In genomic region chr14:70908918-70909641, GRCh38 we compare ENCODE assay signal across 8 cellular contexts. TPM values are rescaled to one million over a fixed set of nuclear protein-coding genes. Genes with fewer than 3 reads are reported as not detected.
A peak's percentile ranks its signal among the peaks of the same experiment; 100 is the strongest.
DNase-seq lines count a peak whose midpoint lies in the region; ATAC-seq and TF ChIP-seq lines count a peak whose summit lies in the region.

No MANE protein-coding gene starts in this region.

- H3K9me2 ChIP-seq in OCI-LY7 (ENCODE audit: insufficient read depth, low read length): no peaks in the 10 kb centered on the region

- BruUV-seq in Calu3 (replicated peaks; lab: Mats Ljungman, UMichigan): TSS peak; percentile 64
- TSS peak; percentile 69 for BruUV-seq in OCI-LY7 (replicated peaks; lab: Mats Ljungman, UMichigan)

- H3K4me1 Mint-ChIP-seq in Calu3 (ENCODE audit: low read depth, unreplicated experiment): peaks cover 22% of the 10 kb centered on the region

- H3K27me3 ChIP-seq in ovary: no peaks in the 10 kb centered on the region

- POLR2A ChIA-PET in OCI-LY7 (lab: Charles Lee): interaction anchor here (0.7 kb wide), 1 partner anchor 9 kb away, joined by 3 read pairs; no protein-coding TSS in a partner anchor

- H3K9me3 ChIP-seq in OCI-LY7 (ENCODE audit: low read length) (no peaks in the 10 kb centered on the region), ovary (no peaks in the 10 kb centered on the region)

- no peak for TF ChIP-seq POLR2A in ovary (IDR thresholded peaks at IDR 0.05)

- peaks cover 21% of the 10 kb centered on the region; the same call in 1 of the 2 replicates for H4K20me1 ChIP-seq in OCI-LY7 (ENCODE audit: insufficient read depth, low read length)

- peak overlapping the region; percentile 89 for H3K4me3 Mint-ChIP-seq in Calu3 (ENCODE audit: low read depth, unreplicated experiment)

- WGBS in ovary, 3 donors: 11 to 21% (median 14%) methylated on average over 6 of the region's 6 CpGs

- CTCF ChIA-PET in Calu3 (lab: Charles Lee): no interaction called here
- CTCF ChIA-PET in OCI-LY7 (lab: Charles Lee; ENCODE audit: unreplicated experiment): no interaction called here

- H3K4me1 ChIP-seq in OCI-LY7 (ENCODE audit: insufficient read depth, low read length, poor library complexity, severe bottlenecking) (peaks cover 15% of the 10 kb centered on the region), ovary (ENCODE audit: insufficient read depth) (peaks cover 16% of the 10 kb centered on the region)

- peak overlapping the region; percentile 46; the same call in 1 of the 2 replicates for H2AFZ ChIP-seq in OCI-LY7 (ENCODE audit: low read length)

- H3K4me2 ChIP-seq in OCI-LY7 (ENCODE audit: low read length): peak overlapping the region; percentile 97

- no peak for TF ChIP-seq EP300 in ovary (IDR thresholded peaks at IDR 0.05)

- DNase-seq in Calu3 (no peak), OCI-LY7 (ENCODE audit: low spot score) (no peak), epithelial cell of esophagus (ENCODE audit: low read depth) (no peak), ovary (no peak), NCI-H146 treated with DMSO at 0.1 percent for 48 hours (lab: John Stamatoyannopoulos, UW; ENCODE audit: unreplicated experiment) (no peak), medulla oblongata (ENCODE audit: extremely low spot score) (no peak), retina (no peak)

- peaks cover 23% of the 10 kb centered on the region for H3K36me3 Mint-ChIP-seq in Calu3 (ENCODE audit: insufficient read depth, unreplicated experiment)

- TF ChIP-seq CTCF in Calu3 (IDR thresholded peaks at IDR 0.05; ENCODE audit: unreplicated experiment) (no peak), OCI-LY7 (conservative IDR thresholded peaks at IDR 0.05; ENCODE audit: low read length) (no peak), epithelial cell of esophagus (IDR thresholded peaks at IDR 0.05; ENCODE audit: insufficient read depth, low read depth, low read length, missing control alignments) (no peak), ovary (IDR thresholded peaks at IDR 0.05) (no peak)

- intact Hi-C loops in Calu3 (cut with micrococcal nuclease; ENCODE audit: unreplicated experiment): loop anchor here (5.0 kb wide), 1 partner anchor 48 kb away; no protein-coding TSS in a partner anchor
- intact Hi-C loops in OCI-LY7 (cut with micrococcal nuclease; ENCODE audit: unreplicated experiment): loop anchor here (5.0 kb wide), 2 partner anchors 92 to 413 kb away; partner anchors contain the start of gene SIPA1L1
- intact Hi-C loops in ovary (cut with DNase I): loop anchor here (5.0 to 10.0 kb wide), 4 partner anchors 58 to 87 kb away; no protein-coding TSS in a partner anchor

- H3K36me3 ChIP-seq in OCI-LY7 (ENCODE audit: insufficient read depth, low read length): no peaks in the 10 kb centered on the region
- no peaks in the 10 kb centered on the region for H3K36me3 ChIP-seq in ovary

- no peak for ATAC-seq in GM21825 (IDR thresholded peaks at IDR 0.05; ENCODE audit: unreplicated experiment)

- H3K27ac ChIP-seq in OCI-LY7 (ENCODE audit: low read depth, low read length, poor library complexity, severe bottlenecking) (peak overlapping the region; percentile 66), ovary (peak overlapping the region; percentile 92 to 95)

- no peaks in the 10 kb centered on the region for H3K27me3 Mint-ChIP-seq in Calu3 (ENCODE audit: unreplicated experiment)

- H3K9me3 Mint-ChIP-seq in Calu3 (ENCODE audit: low read depth, unreplicated experiment): no peaks in the 10 kb centered on the region

- H3K79me2 ChIP-seq in OCI-LY7 (ENCODE audit: insufficient read depth, low read depth, low read length): peaks cover 53% of the 10 kb centered on the region

- H3K4me3 ChIP-seq in OCI-LY7 (ENCODE audit: low read depth, low read length, poor library complexity, severe bottlenecking) (peak overlapping the region; percentile 81), epithelial cell of esophagus (ENCODE audit: low read length) (peak overlapping the region; percentile 83), ovary (peak overlapping the region; percentile 98)

- H3K27ac Mint-ChIP-seq in Calu3 (ENCODE audit: unreplicated experiment): no peak overlapping the region

RNA-seq across cellular contexts. Expression of gene PCNX1, which starts 1.8 kb away (rescaled TPM):
- total RNA-seq in Calu3 (2022) (30.4 and 34.1 TPM in 2 replicates), OCI-LY7 (2022) (33.5 and 38.4 TPM in 2 replicates), ovary (100 to 1,000 TPM in 1 of 7 donors, 10 to 100 TPM in 6; 49.5 to 101 (median 74.3) TPM)
- 27.7 and 33.8 TPM in 2 replicates for total RNA-seq in OCI-LY7 (2014; rRNA removed; shearing (Covaris generic))
- 10 to 100 TPM; 13.3 to 31.6 TPM for polyA plus RNA-seq in ovary
